Comparison of ENCODE assay signal across 1 cellular context in genomic region chr15:70272565-70273355, GRCh38.
TF ChIP-seq lines count a peak whose summit lies in the region.

No MANE protein-coding gene starts in this region.

TF ChIP-seq in GM23338, 12 proteins besides CTCF, POLR2A, EP300 and RAD21 (continued from another document):
- TF ChIP-seq, protein P1, sequence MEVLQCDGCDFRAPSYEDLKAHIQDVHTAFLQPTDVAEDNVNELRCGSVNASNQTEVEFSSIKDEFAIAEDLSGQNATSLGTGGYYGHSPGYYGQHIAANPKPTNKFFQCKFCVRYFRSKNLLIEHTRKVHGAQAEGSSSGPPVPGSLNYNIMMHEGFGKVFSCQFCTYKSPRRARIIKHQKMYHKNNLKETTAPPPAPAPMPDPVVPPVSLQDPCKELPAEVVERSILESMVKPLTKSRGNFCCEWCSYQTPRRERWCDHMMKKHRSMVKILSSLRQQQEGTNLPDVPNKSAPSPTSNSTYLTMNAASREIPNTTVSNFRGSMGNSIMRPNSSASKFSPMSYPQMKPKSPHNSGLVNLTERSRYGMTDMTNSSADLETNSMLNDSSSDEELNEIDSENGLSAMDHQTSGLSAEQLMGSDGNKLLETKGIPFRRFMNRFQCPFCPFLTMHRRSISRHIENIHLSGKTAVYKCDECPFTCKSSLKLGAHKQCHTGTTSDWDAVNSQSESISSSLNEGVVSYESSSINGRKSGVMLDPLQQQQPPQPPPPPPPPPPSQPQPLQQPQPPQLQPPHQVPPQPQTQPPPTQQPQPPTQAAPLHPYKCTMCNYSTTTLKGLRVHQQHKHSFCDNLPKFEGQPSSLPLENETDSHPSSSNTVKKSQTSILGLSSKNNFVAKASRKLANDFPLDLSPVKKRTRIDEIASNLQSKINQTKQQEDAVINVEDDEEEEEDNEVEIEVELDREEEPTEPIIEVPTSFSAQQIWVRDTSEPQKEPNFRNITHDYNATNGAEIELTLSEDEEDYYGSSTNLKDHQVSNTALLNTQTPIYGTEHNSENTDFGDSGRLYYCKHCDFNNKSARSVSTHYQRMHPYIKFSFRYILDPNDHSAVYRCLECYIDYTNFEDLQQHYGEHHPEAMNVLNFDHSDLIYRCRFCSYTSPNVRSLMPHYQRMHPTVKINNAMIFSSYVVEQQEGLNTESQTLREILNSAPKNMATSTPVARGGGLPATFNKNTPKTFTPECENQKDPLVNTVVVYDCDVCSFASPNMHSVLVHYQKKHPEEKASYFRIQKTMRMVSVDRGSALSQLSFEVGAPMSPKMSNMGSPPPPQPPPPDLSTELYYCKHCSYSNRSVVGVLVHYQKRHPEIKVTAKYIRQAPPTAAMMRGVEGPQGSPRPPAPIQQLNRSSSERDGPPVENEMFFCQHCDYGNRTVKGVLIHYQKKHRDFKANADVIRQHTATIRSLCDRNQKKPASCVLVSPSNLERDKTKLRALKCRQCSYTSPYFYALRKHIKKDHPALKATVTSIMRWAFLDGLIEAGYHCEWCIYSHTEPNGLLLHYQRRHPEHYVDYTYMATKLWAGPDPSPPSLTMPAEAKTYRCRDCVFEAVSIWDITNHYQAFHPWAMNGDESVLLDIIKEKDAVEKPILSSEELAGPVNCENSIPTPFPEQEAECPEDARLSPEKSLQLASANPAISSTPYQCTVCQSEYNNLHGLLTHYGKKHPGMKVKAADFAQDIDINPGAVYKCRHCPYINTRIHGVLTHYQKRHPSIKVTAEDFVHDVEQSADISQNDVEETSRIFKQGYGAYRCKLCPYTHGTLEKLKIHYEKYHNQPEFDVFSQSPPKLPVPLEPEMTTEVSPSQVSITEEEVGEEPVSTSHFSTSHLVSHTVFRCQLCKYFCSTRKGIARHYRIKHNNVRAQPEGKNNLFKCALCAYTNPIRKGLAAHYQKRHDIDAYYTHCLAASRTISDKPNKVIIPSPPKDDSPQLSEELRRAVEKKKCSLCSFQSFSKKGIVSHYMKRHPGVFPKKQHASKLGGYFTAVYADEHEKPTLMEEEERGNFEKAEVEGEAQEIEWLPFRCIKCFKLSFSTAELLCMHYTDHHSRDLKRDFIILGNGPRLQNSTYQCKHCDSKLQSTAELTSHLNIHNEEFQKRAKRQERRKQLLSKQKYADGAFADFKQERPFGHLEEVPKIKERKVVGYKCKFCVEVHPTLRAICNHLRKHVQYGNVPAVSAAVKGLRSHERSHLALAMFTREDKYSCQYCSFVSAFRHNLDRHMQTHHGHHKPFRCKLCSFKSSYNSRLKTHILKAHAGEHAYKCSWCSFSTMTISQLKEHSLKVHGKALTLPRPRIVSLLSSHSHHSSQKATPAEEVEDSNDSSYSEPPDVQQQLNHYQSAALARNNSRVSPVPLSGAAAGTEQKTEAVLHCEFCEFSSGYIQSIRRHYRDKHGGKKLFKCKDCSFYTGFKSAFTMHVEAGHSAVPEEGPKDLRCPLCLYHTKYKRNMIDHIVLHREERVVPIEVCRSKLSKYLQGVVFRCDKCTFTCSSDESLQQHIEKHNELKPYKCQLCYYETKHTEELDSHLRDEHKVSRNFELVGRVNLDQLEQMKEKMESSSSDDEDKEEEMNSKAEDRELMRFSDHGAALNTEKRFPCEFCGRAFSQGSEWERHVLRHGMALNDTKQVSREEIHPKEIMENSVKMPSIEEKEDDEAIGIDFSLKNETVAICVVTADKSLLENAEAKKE (CRISPR knock-in tag; IDR thresholded peaks at IDR 0.05), result no peak
- TF ChIP-seq JUNB (IDR thresholded peaks at IDR 0.05; ENCODE audit: unreplicated experiment) (no peak), ZNF114 (CRISPR knock-in tag; IDR thresholded peaks at IDR 0.05) (no peak), ZNF331 (CRISPR knock-in tag; IDR thresholded peaks at IDR 0.05; ENCODE audit: low read depth) (no peak), NANOG (IDR thresholded peaks at IDR 0.05; ENCODE audit: borderline replicate concordance) (no peak)
- TF ChIP-seq, protein P2, sequence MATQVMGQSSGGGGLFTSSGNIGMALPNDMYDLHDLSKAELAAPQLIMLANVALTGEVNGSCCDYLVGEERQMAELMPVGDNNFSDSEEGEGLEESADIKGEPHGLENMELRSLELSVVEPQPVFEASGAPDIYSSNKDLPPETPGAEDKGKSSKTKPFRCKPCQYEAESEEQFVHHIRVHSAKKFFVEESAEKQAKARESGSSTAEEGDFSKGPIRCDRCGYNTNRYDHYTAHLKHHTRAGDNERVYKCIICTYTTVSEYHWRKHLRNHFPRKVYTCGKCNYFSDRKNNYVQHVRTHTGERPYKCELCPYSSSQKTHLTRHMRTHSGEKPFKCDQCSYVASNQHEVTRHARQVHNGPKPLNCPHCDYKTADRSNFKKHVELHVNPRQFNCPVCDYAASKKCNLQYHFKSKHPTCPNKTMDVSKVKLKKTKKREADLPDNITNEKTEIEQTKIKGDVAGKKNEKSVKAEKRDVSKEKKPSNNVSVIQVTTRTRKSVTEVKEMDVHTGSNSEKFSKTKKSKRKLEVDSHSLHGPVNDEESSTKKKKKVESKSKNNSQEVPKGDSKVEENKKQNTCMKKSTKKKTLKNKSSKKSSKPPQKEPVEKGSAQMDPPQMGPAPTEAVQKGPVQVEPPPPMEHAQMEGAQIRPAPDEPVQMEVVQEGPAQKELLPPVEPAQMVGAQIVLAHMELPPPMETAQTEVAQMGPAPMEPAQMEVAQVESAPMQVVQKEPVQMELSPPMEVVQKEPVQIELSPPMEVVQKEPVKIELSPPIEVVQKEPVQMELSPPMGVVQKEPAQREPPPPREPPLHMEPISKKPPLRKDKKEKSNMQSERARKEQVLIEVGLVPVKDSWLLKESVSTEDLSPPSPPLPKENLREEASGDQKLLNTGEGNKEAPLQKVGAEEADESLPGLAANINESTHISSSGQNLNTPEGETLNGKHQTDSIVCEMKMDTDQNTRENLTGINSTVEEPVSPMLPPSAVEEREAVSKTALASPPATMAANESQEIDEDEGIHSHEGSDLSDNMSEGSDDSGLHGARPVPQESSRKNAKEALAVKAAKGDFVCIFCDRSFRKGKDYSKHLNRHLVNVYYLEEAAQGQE (IDR thresholded peaks at IDR 0.05; ENCODE audit: unreplicated experiment), result no peak
